ENCODE assay signal across 8 cellular contexts in the genomic region with DNA sequence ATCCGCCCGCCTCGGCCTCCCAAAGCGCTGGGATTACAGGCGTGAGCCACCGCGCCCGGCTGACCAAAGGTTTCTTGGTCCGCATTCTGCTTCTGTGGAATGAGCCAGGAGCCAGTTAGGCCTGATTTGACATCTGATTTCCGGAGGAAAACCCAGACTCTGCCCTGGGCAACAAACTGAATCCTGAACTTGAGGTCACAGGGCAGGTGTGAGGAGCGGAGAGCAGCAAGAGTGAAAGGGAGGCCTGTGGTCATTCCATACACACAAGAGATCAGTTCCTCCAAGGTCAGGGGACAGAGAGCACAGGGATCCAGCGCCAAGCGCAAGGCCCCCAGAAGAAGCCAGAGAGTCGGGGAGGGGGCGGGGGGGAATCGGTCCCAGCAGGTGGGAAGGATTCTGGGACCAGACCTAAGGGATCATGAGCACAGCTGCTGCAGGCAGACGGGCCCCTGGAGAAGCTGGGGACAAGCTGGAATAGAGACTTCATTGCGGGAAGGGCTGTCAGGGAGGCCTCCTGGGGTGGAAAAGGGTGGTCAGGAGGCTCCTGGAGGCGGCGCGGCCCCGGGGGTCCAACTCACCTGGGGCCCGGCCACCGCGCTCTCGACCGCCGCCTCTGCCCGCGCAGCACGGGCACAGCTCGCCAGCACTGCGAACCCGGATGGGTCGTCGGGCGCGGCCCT. TPM values are rescaled to one million over a fixed set of nuclear protein-coding genes. Genes with fewer than 3 reads are reported as not detected.
DNase-seq lines count a peak whose midpoint lies in the region; ATAC-seq, FAIRE-seq and TF ChIP-seq lines count a peak whose summit lies in the region.

No MANE protein-coding gene starts in this region.

- no peaks in the 10 kb centered on the region for H3K27me3 Mint-ChIP-seq in activated CD8-positive, alpha-beta T cell treated with anti-CD3 and anti-CD28 coated beads for 36 hours

- H3K27me3 ChIP-seq in ACC112 (ENCODE audit: insufficient read depth, low read length) (no peaks in the 10 kb centered on the region), right cardiac atrium (ENCODE audit: control insufficient read depth, insufficient read depth) (no peaks in the 10 kb centered on the region), skeletal muscle tissue (ENCODE audit: control insufficient read depth in 3 of 3, insufficient read depth in 3 of 3, low read length in 3 of 3) (no peaks in the 10 kb centered on the region)

- no peak for DNase-seq in activated CD8-positive, alpha-beta T cell treated with anti-CD3 and anti-CD28 coated beads for 36 hours
- DNase-seq in right cardiac atrium (peak in 1 of 3 donors; percentile 64), GM19239 (ENCODE audit: insufficient read length, low spot score) (no peak), GM10248 (ENCODE audit: extremely low spot score) (no peak)
- DNase-seq in activated effector memory CD4-positive, alpha-beta T cell treated with anti-CD3 and anti-CD28 coated beads, Interleukin-2, amount 50 U/mL, for 16 hours: no peak

- no peak for FAIRE-seq in GM19239 (lab: Jason Lieb, UNC)

- POLR2A ChIA-PET in activated CD8-positive, alpha-beta T cell treated with anti-CD3 and anti-CD28 coated beads for 36 hours (lab: Charles Lee): no interaction called here
- POLR2A ChIA-PET in GM10248 (lab: Yijun Ruan, JAX): interaction anchor here (0.6 to 1.0 kb wide), 4 partner anchors 22 to 857 kb away, joined by 3 to 6 read pairs (median 4); partner anchors contain the start of genes HASPIN and NCBP3

- no peaks in the 10 kb centered on the region for H3K9me3 ChIP-seq in right cardiac atrium (ENCODE audit: control insufficient read depth, low read length)
- no peaks in the 10 kb centered on the region for H3K9me3 ChIP-seq in skeletal muscle tissue (ENCODE audit: control insufficient read depth in 3 of 3, low read length in 3 of 3)

- H3K4me3 ChIP-seq in ACC112 (ENCODE audit: low read depth, low read length) (peak overlapping the region; percentile 97), right cardiac atrium (ENCODE audit: low read length) (peak overlapping the region; percentile 79), skeletal muscle tissue (ENCODE audit: low read length in 3 of 3) (peak overlapping the region; percentile 88 to 98 (median 94))

- H3K4me1 ChIP-seq in ACC112 (ENCODE audit: control insufficient read depth, insufficient read depth, low read length, unreplicated experiment) (peaks cover 8% of the 10 kb centered on the region), right cardiac atrium (ENCODE audit: control insufficient read depth, insufficient read depth, low read length) (peaks cover 4% of the 10 kb centered on the region), skeletal muscle tissue (ENCODE audit: control insufficient read depth in 3 of 3, insufficient read depth in 3 of 3, low read length in 3 of 3) (peaks cover 30 to 41% (median 35%) of the 10 kb centered on the region in 3 donors)

- H3K4me3 Mint-ChIP-seq in activated CD8-positive, alpha-beta T cell treated with anti-CD3 and anti-CD28 coated beads for 36 hours: peak overlapping the region; percentile 89

- H3K27ac ChIP-seq in ACC112 (ENCODE audit: low read depth, low read length) (no peak overlapping the region), right cardiac atrium (ENCODE audit: low read length) (peak overlapping the region; percentile 67), skeletal muscle tissue (ENCODE audit: low read depth, low read length) (peak overlapping the region; percentile 97)

- CTCF ChIA-PET in activated CD8-positive, alpha-beta T cell treated with anti-CD3 and anti-CD28 coated beads for 36 hours (lab: Charles Lee): interaction anchor here (0.7 to 2.7 kb wide), 11 partner anchors 12 to 587 kb away, joined by 3 to 14 read pairs (median 3); no protein-coding TSS in a partner anchor
- CTCF ChIA-PET in GM10248 (lab: Yijun Ruan, JAX): interaction anchor here (0.7 to 2.5 kb wide), 13 partner anchors 9 to 211 kb away, joined by 3 to 9 read pairs (median 3); partner anchors contain the start of genes EMC6, HASPIN, NCBP3 and TAX1BP3

- no peak overlapping the region for H3K27ac Mint-ChIP-seq in activated CD8-positive, alpha-beta T cell treated with anti-CD3 and anti-CD28 coated beads for 36 hours

- H3K9me3 Mint-ChIP-seq in activated CD8-positive, alpha-beta T cell treated with anti-CD3 and anti-CD28 coated beads for 36 hours: no peaks in the 10 kb centered on the region

- peaks cover 31% of the 10 kb centered on the region for H3K4me1 Mint-ChIP-seq in activated CD8-positive, alpha-beta T cell treated with anti-CD3 and anti-CD28 coated beads for 36 hours (ENCODE audit: low read depth)

- H3K79me2 ChIP-seq in ACC112 (ENCODE audit: control insufficient read depth, insufficient read depth, low read length, unreplicated experiment): peaks cover 14% of the 10 kb centered on the region

- H2AFZ ChIP-seq in ACC112 (ENCODE audit: low read length, unreplicated experiment): peak overlapping the region; percentile 88

- intact Hi-C loops in activated CD8-positive, alpha-beta T cell treated with anti-CD3 and anti-CD28 coated beads for 36 hours (cut with micrococcal nuclease): no loop called here
- intact Hi-C loops in right cardiac atrium (cut with DNase I): loop anchor here in 2 of 4 donors (10.0 kb wide), 1 partner anchor 101 kb away; no protein-coding TSS in a partner anchor

- ATAC-seq in GM21717 (IDR thresholded peaks at IDR 0.05; ENCODE audit: unreplicated experiment) (peak; percentile 1), right cardiac atrium (no peak)
- ATAC-seq in activated CD8-positive, alpha-beta T cell treated with anti-CD3 and anti-CD28 coated beads for 36 hours: peak; percentile 20

- peaks cover 2% of the 10 kb centered on the region for H3K36me3 Mint-ChIP-seq in activated CD8-positive, alpha-beta T cell treated with anti-CD3 and anti-CD28 coated beads for 36 hours (ENCODE audit: low read depth)

- TF ChIP-seq CTCF in activated CD8-positive, alpha-beta T cell treated with anti-CD3 and anti-CD28 coated beads for 36 hours (IDR thresholded peaks at IDR 0.05): no peak
- no peak for TF ChIP-seq CTCF in GM10248 (IDR thresholded peaks at IDR 0.05; ENCODE audit: control extremely low read depth, extremely low read depth, low read depth, missing control alignments)

- WGBS in right cardiac atrium: 21% methylated on average over 38 of the region's 38 CpGs

- H3K36me3 ChIP-seq in ACC112 (ENCODE audit: insufficient read depth, low read length) (no peaks in the 10 kb centered on the region), skeletal muscle tissue (ENCODE audit: control insufficient read depth in 3 of 3, insufficient read depth in 3 of 3, low read length in 3 of 3) (peaks cover 8 to 13% (median 12%) of the 10 kb centered on the region in 3 donors)

- peak overlapping the region; percentile 91 to 97 (median 91) for H3K9ac ChIP-seq in skeletal muscle tissue (ENCODE audit: low read depth in 1 of 3, low read length in 3 of 3)

RNA-seq across cellular contexts. Expression of gene SHPK, which starts 0.4 kb away (rescaled TPM):
- total RNA-seq in activated CD8-positive, alpha-beta T cell treated with anti-CD3 and anti-CD28 coated beads for 36 hours: 10 to 100 TPM; 10.0 TPM
- total RNA-seq in right cardiac atrium: 1 to 10 TPM; 4.6 to 5.8 (median 4.9) TPM
- 2.9 TPM for polyA plus RNA-seq in right cardiac atrium
- 6.8 TPM for total RNA-seq in skeletal muscle tissue

RNA-seq across cellular contexts. Expression of gene CTNS, which starts 0.9 kb away (rescaled TPM):
- total RNA-seq in activated CD8-positive, alpha-beta T cell treated with anti-CD3 and anti-CD28 coated beads for 36 hours: 1 to 10 TPM; 6.4 to 9.3 TPM
- total RNA-seq in right cardiac atrium: 10 to 100 TPM in 1 of 4 donors, 1 to 10 TPM in 3; 7.7 to 10.5 (median 8.4) TPM
- 7.4 TPM for polyA plus RNA-seq in right cardiac atrium
- 11.5 TPM for total RNA-seq in skeletal muscle tissue

RNA-seq across cellular contexts. Expression of gene TRPV1, which starts 26.4 kb away (rescaled TPM):
- 1 to 10 TPM; 2.1 to 2.7 TPM for total RNA-seq in activated CD8-positive, alpha-beta T cell treated with anti-CD3 and anti-CD28 coated beads for 36 hours
- total RNA-seq in right cardiac atrium (1 to 10 TPM; 3.5 to 4.6 (median 3.7) TPM), skeletal muscle tissue (2.6 TPM)
- polyA plus RNA-seq in right cardiac atrium: 3.6 TPM

RNA-seq across cellular contexts. Expression of gene TAX1BP3, which starts 32.8 kb away (rescaled TPM):
- total RNA-seq in activated CD8-positive, alpha-beta T cell treated with anti-CD3 and anti-CD28 coated beads for 36 hours: 10 to 100 TPM; 14.3 to 15.1 TPM
- 100 to 1,000 TPM; 156 to 184 (median 181) TPM for total RNA-seq in right cardiac atrium
- polyA plus RNA-seq in right cardiac atrium: 248 TPM
- total RNA-seq in skeletal muscle tissue: 31.3 TPM

RNA-seq across cellular contexts. Expression of gene EMC6, which starts 33.0 kb away (rescaled TPM):
- total RNA-seq in activated CD8-positive, alpha-beta T cell treated with anti-CD3 and anti-CD28 coated beads for 36 hours: 10 to 100 TPM; 50.8 to 58.7 TPM
- 10 to 100 TPM; 55.2 to 59.7 (median 56.4) TPM for total RNA-seq in right cardiac atrium
- 137 TPM for polyA plus RNA-seq in right cardiac atrium
- total RNA-seq in skeletal muscle tissue: 14.6 TPM

Comparison
In these comparisons a context has a peak if more than half of its experiments do, and no peak if none do; other contexts are left out.
1. ATAC-seq: peak in GM21717 (single experiment) and activated CD8-positive, alpha-beta T cell treated with anti-CD3 and anti-CD28 coated beads for 36 hours (single experiment); none in right cardiac atrium (0 of 2).
2. Peak in every context shown above with its lines, with median percentiles within 50 percentile points of each other: H3K4me3 ChIP-seq.